ENCODE assay signal across 2 cellular contexts in genomic region chr3:72306800-72307341, GRCh38.
TF ChIP-seq lines count a peak whose summit lies in the region.

No MANE protein-coding gene starts in this region.

TF ChIP-seq in liver, 16 proteins besides CTCF, POLR2A, EP300 and RAD21 (continued from another document):
- peak; percentile 80 for TF ChIP-seq REST (IDR thresholded peaks at IDR 0.05)
- TF ChIP-seq GABPA (IDR thresholded peaks at IDR 0.05 in 1 of 2, conservative IDR thresholded peaks at IDR 0.05 in 1 of 2): peak in 1 of 2 donors; percentile 29
- TF ChIP-seq HNF4G (IDR thresholded peaks at IDR 0.05): no peak
- TF ChIP-seq ATF3 (IDR thresholded peaks at IDR 0.05): peak; percentile 34
- TF ChIP-seq ZBTB33 (IDR thresholded peaks at IDR 0.05): peak; percentile 46
- peak; percentile 63 to 73 for TF ChIP-seq RXRA (IDR thresholded peaks at IDR 0.05)
- TF ChIP-seq YY1 (IDR thresholded peaks at IDR 0.05): peak; percentile 49
- peak; percentile 43 for TF ChIP-seq MAX (IDR thresholded peaks at IDR 0.05)
- TF ChIP-seq JUND (IDR thresholded peaks at IDR 0.05): peak; percentile 42 to 74
- TF ChIP-seq TAF1 (conservative IDR thresholded peaks at IDR 0.05): peak; percentile 63
- TF ChIP-seq SP1 (IDR thresholded peaks at IDR 0.05): peak; percentile 95
- peak; percentile 54 to 61 for TF ChIP-seq HNF4A (conservative IDR thresholded peaks at IDR 0.05)

TF ChIP-seq in HepG2, 621 proteins besides CTCF, POLR2A, EP300 and RAD21 (continued from another document):
- TF ChIP-seq ZNF318 (CRISPR knock-in tag; IDR thresholded peaks at IDR 0.05) (no peak), ZMYM2 (CRISPR knock-in tag; IDR thresholded peaks at IDR 0.05) (no peak), HMGA1 (CRISPR knock-in tag; conservative IDR thresholded peaks at IDR 0.05) (no peak), PBX2 (CRISPR knock-in tag; IDR thresholded peaks at IDR 0.05) (no peak), ZNF724P (CRISPR knock-in tag; IDR thresholded peaks at IDR 0.05; ENCODE audit: borderline replicate concordance) (no peak), ZNF773 (CRISPR knock-in tag; IDR thresholded peaks at IDR 0.05; ENCODE audit: borderline replicate concordance) (no peak), CREB3 (CRISPR knock-in tag; IDR thresholded peaks at IDR 0.05) (no peak), CEBPG (CRISPR knock-in tag; IDR thresholded peaks at IDR 0.05) (no peak), ZNF501 (CRISPR knock-in tag; IDR thresholded peaks at IDR 0.05) (no peak), NCOR1 (IDR thresholded peaks at IDR 0.05; ENCODE audit: borderline replicate concordance, low read length) (no peak), SP2 (CRISPR knock-in tag; IDR thresholded peaks at IDR 0.05) (no peak), SMYD3 (CRISPR knock-in tag; IDR thresholded peaks at IDR 0.05) (no peak), HMG20A (CRISPR knock-in tag; IDR thresholded peaks at IDR 0.05; ENCODE audit: borderline replicate concordance) (no peak), ZNF7 (CRISPR knock-in tag; IDR thresholded peaks at IDR 0.05) (no peak), HMGXB4 (CRISPR knock-in tag; IDR thresholded peaks at IDR 0.05; ENCODE audit: borderline replicate concordance in 1 of 2, low read depth in 1 of 2) (no peak), CHCHD3 (CRISPR knock-in tag; IDR thresholded peaks at IDR 0.05) (no peak)
